ENCODE assay signal across 8 cellular contexts in genomic region chr12:108630481-108631207, GRCh38. TPM values are rescaled to one million over a fixed set of nuclear protein-coding genes. Genes with fewer than 3 reads are reported as not detected.
DNase-seq lines count a peak whose midpoint lies in the region; ATAC-seq and TF ChIP-seq lines count a peak whose summit lies in the region.

No MANE protein-coding gene starts in this region.

- no peaks in the 10 kb centered on the region for H3K9me3 Mint-ChIP-seq in chondrocyte (ENCODE audit: low read depth)

- H3K9me3 ChIP-seq in neutrophil: no peaks in the 10 kb centered on the region

- DNase-seq in D341Med (ENCODE audit: low spot score) (peak; percentile 36), NCI-H226 (peak; percentile 82), chondrocyte (ENCODE audit: low spot score) (no peak)

- peak overlapping the region; percentile 98 for H3K27ac ChIP-seq in neutrophil

- peaks cover 46% of the 10 kb centered on the region for H3K36me3 ChIP-seq in neutrophil

- H3K4me3 ChIP-seq in neutrophil (ENCODE audit: low read depth in 1 of 2, low read length in 1 of 2): peak overlapping the region; percentile 76 to 91

- H3K4me1 ChIP-seq in neutrophil (ENCODE audit: control insufficient read depth in 1 of 2, insufficient read depth in 1 of 2, low read depth in 1 of 2, low read length in 1 of 2): peaks cover 66 to 94% of the 10 kb centered on the region in 2 experiments

- no peak for TF ChIP-seq CTCF in chondrocyte (IDR thresholded peaks at IDR 0.05)
- no peak for TF ChIP-seq CTCF in neutrophil (IDR thresholded peaks at IDR 0.05)

- peak overlapping the region; percentile 72 for H3K27ac Mint-ChIP-seq in chondrocyte (ENCODE audit: unreplicated experiment)

- ATAC-seq in GM19023 (IDR thresholded peaks at IDR 0.05; ENCODE audit: unreplicated experiment): no peak
- ATAC-seq in HG03342 (IDR thresholded peaks at IDR 0.05; ENCODE audit: unreplicated experiment): no peak
- no peak for ATAC-seq in GM21360 (IDR thresholded peaks at IDR 0.05; ENCODE audit: unreplicated experiment)
- ATAC-seq in GM18868 (IDR thresholded peaks at IDR 0.05; ENCODE audit: unreplicated experiment): no peak

- no peaks in the 10 kb centered on the region for H3K27me3 Mint-ChIP-seq in chondrocyte (ENCODE audit: low read depth)

- no peaks in the 10 kb centered on the region for H3K27me3 ChIP-seq in neutrophil

- peaks cover 41% of the 10 kb centered on the region for H3K4me1 Mint-ChIP-seq in chondrocyte (ENCODE audit: low read depth)

- H3K4me3 Mint-ChIP-seq in chondrocyte (ENCODE audit: unreplicated experiment): no peak overlapping the region

- no peaks in the 10 kb centered on the region for H3K36me3 Mint-ChIP-seq in chondrocyte (ENCODE audit: low read depth)

RNA-seq across cellular contexts. Expression of gene SELPLG, which starts 3.0 kb away (rescaled TPM):
- 2.2 to 3.2 TPM (median 2.9 TPM) in 3 replicates for total RNA-seq in chondrocyte

RNA-seq across cellular contexts. Expression of gene TMEM119, which starts 32.8 kb away (rescaled TPM):
- total RNA-seq in chondrocyte: 46.7 to 122 TPM (median 48.3 TPM) in 3 replicates
